ENCODE assay signal across 1 cellular context in genomic region chr2:108786354-108787208, GRCh38.
TF ChIP-seq lines count a peak whose summit lies in the region.

Gene CCDC138 (plus strand): TSS chr2:108786771. CDS start chr2:108786823, 52 bp downstream.

TF ChIP-seq in HepG2, 621 proteins besides CTCF, POLR2A, EP300 and RAD21 (continued from another document and continues in another):
- TF ChIP-seq ZNF318 (CRISPR knock-in tag; IDR thresholded peaks at IDR 0.05) = no peak
- TF ChIP-seq GTF3A (CRISPR knock-in tag; conservative IDR thresholded peaks at IDR 0.05) = no peak
- TF ChIP-seq RERE (CRISPR knock-in tag; IDR thresholded peaks at IDR 0.05; ENCODE audit: low read depth) = no peak; the same call in 1 of the 2 replicates
- peak; percentile 85 for TF ChIP-seq GATAD1 (CRISPR knock-in tag; IDR thresholded peaks at IDR 0.05)
- TF ChIP-seq MTA3 (CRISPR knock-in tag; IDR thresholded peaks at IDR 0.05) = no peak
- no peak for TF ChIP-seq ZNF737 (CRISPR knock-in tag; IDR thresholded peaks at IDR 0.05; ENCODE audit: borderline replicate concordance)
- TF ChIP-seq RBM39 (IDR thresholded peaks at IDR 0.05; ENCODE audit: low read depth, low read length, poor library complexity, severe bottlenecking) = peak; percentile 94
- TF ChIP-seq REST (IDR thresholded peaks at IDR 0.05; ENCODE audit: borderline replicate concordance in 1 of 2, low read depth in 1 of 2, low read length in 2 of 2) = 0 out of 4 replicates have a peak, but pooled peaks of 1 of the 2 experiments have one; percentile 33
- peak in 1 of 2 experiments; percentile 85; a peak in 2 of 4 replicates for TF ChIP-seq KLF16 (CRISPR knock-in tag; IDR thresholded peaks at IDR 0.05)
- TF ChIP-seq ZNF878 (CRISPR knock-in tag; IDR thresholded peaks at IDR 0.05) = peak; percentile 39; the same call in 1 of the 2 replicates
- peak; percentile 81; the same call in 1 of the 2 replicates for TF ChIP-seq ZNF567 (CRISPR knock-in tag; IDR thresholded peaks at IDR 0.05; ENCODE audit: borderline replicate concordance)
- TF ChIP-seq ZNF7 (CRISPR knock-in tag; IDR thresholded peaks at IDR 0.05) = 0 out of 2 replicates have a peak, but pooled peaks have one; percentile 14
- no peak for TF ChIP-seq TCF12 (IDR thresholded peaks at IDR 0.05)
- TF ChIP-seq TCF12 (CRISPR knock-in tag; IDR thresholded peaks at IDR 0.05) = no peak; the same call in 1 of the 2 replicates
- peak; percentile 95 for TF ChIP-seq ZSCAN20 (CRISPR knock-in tag; IDR thresholded peaks at IDR 0.05; ENCODE audit: borderline replicate concordance)
- TF ChIP-seq MAX (IDR thresholded peaks at IDR 0.05) = peak; percentile 70; the same call in 1 of the 2 replicates
- TF ChIP-seq GPN1 (CRISPR knock-in tag; IDR thresholded peaks at IDR 0.05; ENCODE audit: borderline replicate concordance) = no peak
- TF ChIP-seq HBP1 (CRISPR knock-in tag; IDR thresholded peaks at IDR 0.05; ENCODE audit: low read depth) = peak; percentile 82
- peak; percentile 33; the same call in 1 of the 2 replicates for TF ChIP-seq SOX13 (IDR thresholded peaks at IDR 0.05)
- TF ChIP-seq SOX13 (CRISPR knock-in tag; conservative IDR thresholded peaks at IDR 0.05 in 1 of 2, IDR thresholded peaks at IDR 0.05 in 1 of 2) = peak in 1 of 2 experiments; percentile 54; a peak in 1 of 4 replicates
- no peak for TF ChIP-seq LRRFIP1 (CRISPR knock-in tag; conservative IDR thresholded peaks at IDR 0.05)
- no peak; the same call in 1 of the 2 replicates for TF ChIP-seq ZNF746 (CRISPR knock-in tag; IDR thresholded peaks at IDR 0.05)
- no peak for TF ChIP-seq ZBTB8A (CRISPR knock-in tag; IDR thresholded peaks at IDR 0.05; ENCODE audit: borderline replicate concordance, low read depth)
- no peak for TF ChIP-seq CENPX (CRISPR knock-in tag; IDR thresholded peaks at IDR 0.05)
- TF ChIP-seq ZNF230 (CRISPR knock-in tag; IDR thresholded peaks at IDR 0.05) = no peak
- no peak for TF ChIP-seq MIER2 (CRISPR knock-in tag; IDR thresholded peaks at IDR 0.05)
- no peak for TF ChIP-seq ZNF530 (CRISPR knock-in tag; IDR thresholded peaks at IDR 0.05; ENCODE audit: low read depth)
- TF ChIP-seq ZNF615 (CRISPR knock-in tag; IDR thresholded peaks at IDR 0.05; ENCODE audit: borderline replicate concordance) = no peak
- TF ChIP-seq HOXA3 (CRISPR knock-in tag; IDR thresholded peaks at IDR 0.05) = peak; percentile 95
- no peak for TF ChIP-seq ZNF101 (CRISPR knock-in tag; IDR thresholded peaks at IDR 0.05; ENCODE audit: borderline replicate concordance, low read depth)
- TF ChIP-seq STAT5B (CRISPR knock-in tag; IDR thresholded peaks at IDR 0.05) = peak; percentile 38; the same call in 1 of the 2 replicates
- peak; percentile 31 for TF ChIP-seq STAG1 (CRISPR knock-in tag; IDR thresholded peaks at IDR 0.05)
- no peak for TF ChIP-seq ESRRA (CRISPR knock-in tag; IDR thresholded peaks at IDR 0.05; ENCODE audit: low read depth)
- peak; percentile 95 for TF ChIP-seq TFDP2 (CRISPR knock-in tag; IDR thresholded peaks at IDR 0.05)
- TF ChIP-seq GFI1 (CRISPR knock-in tag; IDR thresholded peaks at IDR 0.05; ENCODE audit: borderline replicate concordance) = no peak; the same call in 1 of the 2 replicates
- TF ChIP-seq DR1 (CRISPR knock-in tag; IDR thresholded peaks at IDR 0.05) = peak; percentile 72
- TF ChIP-seq CHD2 (IDR thresholded peaks at IDR 0.05; ENCODE audit: low read depth, low read length) = peak; percentile 60; the same call in 1 of the 2 replicates
